ENCODE assay signal across 1 cellular context in the genomic region with DNA sequence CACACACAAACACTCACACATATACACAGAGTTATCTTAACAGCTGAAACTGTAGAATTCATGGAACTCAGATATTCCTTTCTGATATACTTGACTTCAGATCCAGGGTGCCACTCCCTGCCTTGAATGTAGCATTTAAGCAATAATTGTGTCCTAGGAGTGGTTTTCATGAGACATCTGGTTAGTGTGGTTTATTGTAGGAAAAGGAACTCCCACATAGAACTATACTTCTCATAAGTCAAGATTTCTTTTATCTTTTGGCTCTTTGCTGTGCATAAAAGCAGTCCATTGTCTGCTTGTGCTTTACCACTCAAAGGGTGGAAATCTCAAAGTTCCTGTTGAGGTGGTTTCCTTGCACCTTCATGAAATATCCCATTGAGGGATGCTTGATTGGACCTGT.
TF ChIP-seq lines count a peak whose summit lies in the region.

No MANE protein-coding gene starts in this region.

TF ChIP-seq in HCT116, 20 proteins besides CTCF, POLR2A, EP300 and RAD21:
- TF ChIP-seq, protein P1, sequence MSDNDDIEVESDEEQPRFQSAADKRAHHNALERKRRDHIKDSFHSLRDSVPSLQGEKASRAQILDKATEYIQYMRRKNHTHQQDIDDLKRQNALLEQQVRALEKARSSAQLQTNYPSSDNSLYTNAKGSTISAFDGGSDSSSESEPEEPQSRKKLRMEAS (IDR thresholded peaks at IDR 0.05) = no peak
- TF ChIP-seq EZH2 (IDR thresholded peaks at IDR 0.05) (no peak), JUND (IDR thresholded peaks at IDR 0.05) (no peak), SRF (IDR thresholded peaks at IDR 0.05; ENCODE audit: low read depth) (no peak), CBX3 (IDR thresholded peaks at IDR 0.05; ENCODE audit: low read depth) (0 out of 2 replicates have a peak, but pooled peaks have one; percentile 15), ZFX (IDR thresholded peaks at IDR 0.05) (no peak)
- TF ChIP-seq, protein P2, sequence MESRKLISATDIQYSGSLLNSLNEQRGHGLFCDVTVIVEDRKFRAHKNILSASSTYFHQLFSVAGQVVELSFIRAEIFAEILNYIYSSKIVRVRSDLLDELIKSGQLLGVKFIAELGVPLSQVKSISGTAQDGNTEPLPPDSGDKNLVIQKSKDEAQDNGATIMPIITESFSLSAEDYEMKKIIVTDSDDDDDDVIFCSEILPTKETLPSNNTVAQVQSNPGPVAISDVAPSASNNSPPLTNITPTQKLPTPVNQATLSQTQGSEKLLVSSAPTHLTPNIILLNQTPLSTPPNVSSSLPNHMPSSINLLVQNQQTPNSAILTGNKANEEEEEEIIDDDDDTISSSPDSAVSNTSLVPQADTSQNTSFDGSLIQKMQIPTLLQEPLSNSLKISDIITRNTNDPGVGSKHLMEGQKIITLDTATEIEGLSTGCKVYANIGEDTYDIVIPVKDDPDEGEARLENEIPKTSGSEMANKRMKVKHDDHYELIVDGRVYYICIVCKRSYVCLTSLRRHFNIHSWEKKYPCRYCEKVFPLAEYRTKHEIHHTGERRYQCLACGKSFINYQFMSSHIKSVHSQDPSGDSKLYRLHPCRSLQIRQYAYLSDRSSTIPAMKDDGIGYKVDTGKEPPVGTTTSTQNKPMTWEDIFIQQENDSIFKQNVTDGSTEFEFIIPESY (IDR thresholded peaks at IDR 0.05; ENCODE audit: extremely low read depth, insufficient replicate concordance, low read length) = no peak
- TF ChIP-seq, protein P3, sequence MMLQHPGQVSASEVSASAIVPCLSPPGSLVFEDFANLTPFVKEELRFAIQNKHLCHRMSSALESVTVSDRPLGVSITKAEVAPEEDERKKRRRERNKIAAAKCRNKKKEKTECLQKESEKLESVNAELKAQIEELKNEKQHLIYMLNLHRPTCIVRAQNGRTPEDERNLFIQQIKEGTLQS (IDR thresholded peaks at IDR 0.05) = no peak
